In the genomic region with DNA sequence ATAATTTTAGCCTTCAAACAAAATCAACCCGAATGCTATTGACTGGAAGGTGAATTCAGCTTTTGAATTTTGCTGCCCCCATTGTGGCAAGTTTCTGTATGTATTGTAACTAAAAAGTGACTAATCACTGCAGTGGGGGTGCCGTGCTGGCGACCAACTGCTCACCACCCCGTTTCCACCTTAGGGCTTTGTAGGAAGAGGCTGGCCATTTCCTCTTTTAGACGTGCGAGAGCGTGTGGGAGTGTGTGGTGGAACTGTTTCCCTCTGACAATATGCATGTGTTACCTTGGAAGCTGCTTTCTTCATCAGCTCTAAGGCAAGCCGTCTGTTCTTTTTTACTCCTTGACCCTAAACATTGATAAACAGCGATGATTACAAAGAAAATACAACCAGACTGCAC, we compare ENCODE assay signal across 19 cellular contexts.
DNase-seq lines count a peak whose midpoint lies in the region; ATAC-seq and TF ChIP-seq lines count a peak whose summit lies in the region.
"Had no signal": no experiment of that assay in that cellular context is flagged by ENCODE, and none has a peak within 500 bp of the region (broad histone marks: within the 10 kb centered on the region; RNA-seq: fewer than 3 reads in every experiment).

No MANE protein-coding gene starts in this region.

- ATAC-seq in HG03442 (IDR thresholded peaks at IDR 0.05; ENCODE audit: unreplicated experiment) (peak; percentile 71), natural killer cell (peak in 1 of 3 donors; percentile 62), Right ventricle myocardium inferior (no peak)
- ATAC-seq: gastroesophageal sphincter had no signal

- no peaks in the 10 kb centered on the region for H3K9me3 ChIP-seq in suprapubic skin
- H3K9me3 ChIP-seq: ascending aorta, gastroesophageal sphincter, right atrium auricular region had no signal

- no peak overlapping the region for H3K4me3 ChIP-seq in suprapubic skin
- H3K4me3 ChIP-seq: ascending aorta, gastroesophageal sphincter, right atrium auricular region had no signal

- H3K27me3 ChIP-seq in suprapubic skin, result no peaks in the 10 kb centered on the region
- H3K27me3 ChIP-seq: ascending aorta, gastroesophageal sphincter, right atrium auricular region had no signal

- DNase-seq in CMK (ENCODE audit: low read depth), result peak; percentile 12
- peak; percentile 71 for DNase-seq in UCSD-AML1 (lab: John Stamatoyannopoulos, UW; ENCODE audit: unreplicated experiment)
- no peak for DNase-seq in natural killer cell
- no peak for DNase-seq in suprapubic skin (ENCODE audit: low spot score in 2 of 2)
- no peak for DNase-seq in Right ventricle myocardium inferior (ENCODE audit: missing footprints)
- no peak for DNase-seq in dedifferentiated amniotic fluid mesenchymal stem cell (ENCODE audit: extremely low spot score)
- DNase-seq in COR-L47 (lab: John Stamatoyannopoulos, UW), result no peak
- DNase-seq: activated T-cell treated with anti-CD3 and anti-CD28 coated beads, Interleukin-2, amount 50 U/mL, for 4 hours; DMS153; IMR-90; NCI-H1417; stimulated activated CD4-positive, alpha-beta T cell treated with anti-CD3 and anti-CD28 coated beads, Interleukin-1b, Interleukin-23, amount 100 ng/mL, for 48 hours; trophoblast cell; WERI-Rb-1 had no signal

- H3K4me1 ChIP-seq in suprapubic skin, result no peaks in the 10 kb centered on the region
- H3K4me1 ChIP-seq: ascending aorta, gastroesophageal sphincter, right atrium auricular region had no signal

- no peak for TF ChIP-seq EP300 in suprapubic skin (IDR thresholded peaks at IDR 0.05)

- intact Hi-C loops in natural killer cell (cut with micrococcal nuclease) (no loop called here), Right ventricle myocardium inferior (cut with DNase I) (no loop called here)

- no peak for TF ChIP-seq POLR2A in suprapubic skin (IDR thresholded peaks at IDR 0.05)

- H3K9me3 Mint-ChIP-seq in natural killer cell, result no peaks in the 10 kb centered on the region
- H3K9me3 Mint-ChIP-seq: activated T-cell treated with anti-CD3 and anti-CD28 coated beads, Interleukin-2, amount 50 U/mL, for 4 hours; memory B cell had no signal

- no peak overlapping the region for H3K4me3 Mint-ChIP-seq in natural killer cell
- H3K4me3 Mint-ChIP-seq: activated T-cell treated with anti-CD3 and anti-CD28 coated beads, Interleukin-2, amount 50 U/mL, for 4 hours; memory B cell had no signal

- H3K36me3 Mint-ChIP-seq in natural killer cell, result peaks cover 18% of the 10 kb centered on the region

- 56% methylated on average over 9 of the region's 9 CpGs for WGBS in suprapubic skin

- H3K36me3 ChIP-seq in suprapubic skin, result no peaks in the 10 kb centered on the region
- H3K36me3 ChIP-seq: ascending aorta, right atrium auricular region had no signal

- peaks cover 19% of the 10 kb centered on the region in 2 donors for H3K4me1 Mint-ChIP-seq in natural killer cell

- no peak for TF ChIP-seq CTCF in natural killer cell (IDR thresholded peaks at IDR 0.05)
- TF ChIP-seq CTCF in suprapubic skin (IDR thresholded peaks at IDR 0.05), result no peak

- peak overlapping the region; percentile 40 to 46 for H3K27ac Mint-ChIP-seq in natural killer cell

- H3K27ac ChIP-seq in suprapubic skin, result no peak overlapping the region
- H3K27ac ChIP-seq: ascending aorta, gastroesophageal sphincter, right atrium auricular region, WERI-Rb-1 had no signal

- no peaks in the 10 kb centered on the region for H3K27me3 Mint-ChIP-seq in natural killer cell (ENCODE audit: low read depth in 2 of 2)
- H3K27me3 Mint-ChIP-seq: memory B cell had no signal

Comparison
In these comparisons a context has a peak if more than half of its experiments do, and no peak if none do; other contexts are left out.
1. DNase-seq: peak in CMK (single experiment) and UCSD-AML1 (single experiment); none in natural killer cell (single experiment), suprapubic skin (0 of 2), Right ventricle myocardium inferior (single experiment), dedifferentiated amniotic fluid mesenchymal stem cell (single experiment) and COR-L47 (single experiment).